ENCODE assay signal across 1 cellular context in genomic region chr10:69181433-69181832, GRCh38.
TF ChIP-seq lines count a peak whose summit lies in the region.

No MANE protein-coding gene starts in this region.

TF ChIP-seq in HCT116, 20 proteins besides CTCF, POLR2A, EP300 and RAD21 (continued from another document):
- TF ChIP-seq ZBTB33 (IDR thresholded peaks at IDR 0.05; ENCODE audit: extremely low read depth, insufficient replicate concordance, low read length), result no peak
- no peak for TF ChIP-seq ZFX (IDR thresholded peaks at IDR 0.05)
- TF ChIP-seq CBX3 (IDR thresholded peaks at IDR 0.05; ENCODE audit: low read depth), result no peak
- TF ChIP-seq JUND (IDR thresholded peaks at IDR 0.05), result no peak
- TF ChIP-seq SIN3A (IDR thresholded peaks at IDR 0.05; ENCODE audit: low read depth), result no peak
- TF ChIP-seq SP1 (IDR thresholded peaks at IDR 0.05; ENCODE audit: low read depth), result no peak
- no peak for TF ChIP-seq TCF7L2 (IDR thresholded peaks at IDR 0.05; ENCODE audit: borderline replicate concordance, extremely low read depth, insufficient read depth, insufficient read length)
- TF ChIP-seq FOSL1 (IDR thresholded peaks at IDR 0.05; ENCODE audit: low read depth), result no peak
- no peak for TF ChIP-seq MAX (IDR thresholded peaks at IDR 0.05)
- no peak for TF ChIP-seq ZNF274 (IDR thresholded peaks at IDR 0.05; ENCODE audit: low read depth, low read length)
